ENCODE assay signal across 8 cellular contexts in genomic region chr10:103244663-103245271, GRCh38. TPM values are rescaled to one million over a fixed set of nuclear protein-coding genes. Genes with fewer than 3 reads are reported as not detected.
A peak's percentile ranks its signal among the peaks of the same experiment; 100 is the strongest.
DNase-seq lines count a peak whose midpoint lies in the region; ATAC-seq and TF ChIP-seq lines count a peak whose summit lies in the region.

No MANE protein-coding gene starts in this region.

- 57% methylated on average over 8 of the region's 9 CpGs for WGBS in mammary epithelial cell (ENCODE audit: low coverage, missing lambda C conversion rate)

- H3K36me3 ChIP-seq in mammary epithelial cell (ENCODE audit: insufficient read depth, low read length) = no peaks in the 10 kb centered on the region

- no peak overlapping the region for H2AFZ ChIP-seq in mammary epithelial cell (ENCODE audit: low read depth, low read length)

- peaks cover 20% of the 10 kb centered on the region for H3K4me1 ChIP-seq in mammary epithelial cell (ENCODE audit: insufficient read depth, low read length)

- H3K4me3 ChIP-seq in WI38 (ENCODE audit: low read depth, low read length) (no peak overlapping the region), mammary epithelial cell (replicated peaks in 1 of 3; ENCODE audit: insufficient read depth in 1 of 3, low read depth in 2 of 3, low read length in 3 of 3) (no peak overlapping the region)

- no peak overlapping the region for H3K27ac ChIP-seq in mammary epithelial cell (ENCODE audit: insufficient read depth, low read depth, low read length)

- no peak overlapping the region for H3K4me2 ChIP-seq in mammary epithelial cell (ENCODE audit: insufficient read depth, low read depth, low read length)

- no peaks in the 10 kb centered on the region for H3K27me3 ChIP-seq in mammary epithelial cell (ENCODE audit: insufficient read depth, low read length)

- no peaks in the 10 kb centered on the region for H3K9me3 ChIP-seq in mammary epithelial cell (replicated peaks; ENCODE audit: insufficient read depth, low read length)

- CTCF ChIA-PET in mammary epithelial cell (lab: Charles Lee; ENCODE audit: low non-redundant PET) = interaction anchor here (0.5 to 1.1 kb wide), 9 partner anchors 10 to 894 kb away, joined by 3 to 11 read pairs (median 4); partner anchors contain the start of gene CNNM2

- no peak for ATAC-seq in HG03442 (IDR thresholded peaks at IDR 0.05; ENCODE audit: unreplicated experiment)

- no peak overlapping the region for H3K9ac ChIP-seq in mammary epithelial cell (ENCODE audit: insufficient read depth, low read length)

- H3K79me2 ChIP-seq in mammary epithelial cell (ENCODE audit: insufficient read depth, low read length) = no peaks in the 10 kb centered on the region

- TF ChIP-seq CTCF in WI38 (IDR thresholded peaks at IDR 0.05; ENCODE audit: low read depth, low read length) (peak; percentile 83), mammary epithelial cell (conservative IDR thresholded peaks at IDR 0.05 in 1 of 2, IDR thresholded peaks at IDR 0.05 in 1 of 2; ENCODE audit: extremely low read depth in 1 of 2, insufficient read depth in 1 of 2, low read depth in 1 of 2, low read length in 2 of 2) (peak; percentile 96 to 99)

- in situ Hi-C loops in mammary epithelial cell (cut with MboI; ENCODE audit: low sequenced_read_pairs in 2 of 2) = loop anchor here (10.0 to 25.0 kb wide), 2 partner anchors 320 to 332 kb away; partner anchors contain the start of gene CNNM2 (in 1 of the 2)

- intact Hi-C loops in mammary epithelial cell (cut with micrococcal nuclease) = loop anchor here (1.0 to 5.0 kb wide), 7 partner anchors 52 to 410 kb away; no protein-coding TSS in a partner anchor

- peak; percentile 6 for DNase-seq in NCI-H2171 treated with DMSO at 0.1 percent for 48 hours (lab: John Stamatoyannopoulos, UW)
- DNase-seq in NCI-H2171 (lab: John Stamatoyannopoulos, UW) = no peak
- DNase-seq in NCI-H1694 treated with DMSO at 0.1 percent for 48 hours (lab: John Stamatoyannopoulos, UW) = peak; percentile 36
- DNase-seq in mammary epithelial cell = peak; percentile 68
- DNase-seq in iris pigment epithelial cell (ENCODE audit: low read depth) = peak; percentile 77
- DNase-seq in stimulated activated CD4-positive, alpha-beta T cell treated with anti-CD3 and anti-CD28 coated beads, Interleukin-1b, Interleukin-23, amount 100 ng/mL, for 24 hours (ENCODE audit: low read depth in 4 of 4, low spot score in 1 of 4) = peak; percentile 28 to 45 (median 32)

- BruUV-seq in mammary epithelial cell (replicated peaks; lab: Mats Ljungman, UMichigan) = no TSS peak

- no peaks in the 10 kb centered on the region for H4K20me1 ChIP-seq in mammary epithelial cell (ENCODE audit: insufficient read depth, low read length)

- dilution Hi-C loops in mammary epithelial cell (cut with HindIII; ENCODE audit: low sequenced_read_pairs) = no loop called here

RNA-seq across cellular contexts. Expression of gene RPEL1, which starts 0.9 kb away (rescaled TPM):
- under 1 TPM in 1 of 2 donors, not detected in 1; 0.17 TPM for total RNA-seq in mammary epithelial cell
- 0.12 TPM for polyA plus RNA-seq in mammary epithelial cell
- not detected for polyA minus RNA-seq in mammary epithelial cell

RNA-seq across cellular contexts. Expression of gene INA, which starts 32.2 kb away (rescaled TPM):
- total RNA-seq in mammary epithelial cell = 1 to 10 TPM; 1.0 to 3.7 TPM
- polyA plus RNA-seq in mammary epithelial cell = 3.7 TPM
- 1.1 TPM for polyA minus RNA-seq in mammary epithelial cell

RNA-seq across cellular contexts. Expression of gene NT5C2, which starts 51.7 kb away (rescaled TPM):
- 10 to 100 TPM; 53.2 to 62.4 TPM for total RNA-seq in mammary epithelial cell
- 31.4 TPM for polyA plus RNA-seq in mammary epithelial cell
- 29.7 TPM for polyA minus RNA-seq in mammary epithelial cell
